20 cellular contexts compared by ENCODE assay signal in the genomic region with DNA sequence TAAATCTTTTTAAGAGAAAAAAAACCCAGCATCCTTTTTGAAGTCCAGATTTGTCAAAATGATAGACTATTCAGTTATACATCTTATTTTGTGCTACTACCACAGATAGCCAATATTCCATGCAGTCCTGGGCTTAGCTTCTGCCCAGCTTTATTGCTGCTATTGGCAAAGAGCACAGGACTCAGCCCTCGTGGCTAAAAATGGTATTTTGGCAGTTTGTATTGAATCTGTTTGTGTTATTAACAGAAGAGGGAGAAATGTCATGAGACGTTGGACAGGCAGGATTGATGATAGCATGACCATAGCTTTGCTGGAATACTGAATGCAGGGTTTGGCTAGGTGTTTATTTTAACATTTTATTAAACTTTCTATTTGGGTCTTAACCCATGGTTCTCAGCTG.
"Had no signal": no experiment of that assay in that cellular context is flagged by ENCODE, and none has a peak within 500 bp of the region (broad histone marks: within the 10 kb centered on the region; RNA-seq: fewer than 3 reads in every experiment).

No MANE protein-coding gene starts in this region.

- H3K9me3 Mint-ChIP-seq: activated CD4-positive, alpha-beta memory T cell treated with anti-CD3 and anti-CD28 coated beads for 36 hours; activated naive CD4-positive, alpha-beta T cell treated with anti-CD3 and anti-CD28 coated beads for 36 hours; activated naive CD8-positive, alpha-beta T cell treated with anti-CD3 and anti-CD28 coated beads, Interleukin-2, amount 50 U/mL, for 24 hours; activated T-helper 2 cell treated with anti-CD3 and anti-CD28 coated beads, Interferon-gamma antibody, Interleukin-2, Interleukin-4, amounts not matched to agents 10 μg/mL and 5 μg/mL and 100 μg/mL, durations not matched to agents 14 hours and 24 hours and 36 hours; mesothelial cell of epicardium; stimulated activated naive B cell treated with anti-CD40 and anti-IgM and Interleukin-4, amounts not matched to agents 10 μg/mL and 1 μg/mL and 100 μg/mL, for 72 hours had no signal

- DNase-seq: activated CD4-positive, alpha-beta memory T cell treated with anti-CD3 and anti-CD28 coated beads for 36 hours; activated CD4-positive, alpha-beta T cell treated with anti-CD3 and anti-CD28 coated beads for 36 hours; activated CD8-positive, alpha-beta memory T cell treated with anti-CD3 and anti-CD28 coated beads, Interleukin-2, amount 10 ng/mL, durations not matched to agents 7 days and 5 days; activated naive CD4-positive, alpha-beta T cell treated with anti-CD3 and anti-CD28 coated beads for 36 hours; activated naive CD8-positive, alpha-beta T cell treated with anti-CD3 and anti-CD28 coated beads, Interleukin-2, amount 50 U/mL, for 24 hours; activated T-cell treated with anti-CD3 and anti-CD28 coated beads, Interleukin-2, amount 50 U/mL, for 1 hour; colonic mucosa; effector CD4-positive, alpha-beta T cell; foreskin melanocyte; heart left ventricle; left cardiac atrium; lower lobe of right lung; pancreas; sigmoid colon; stimulated activated naive B cell treated with anti-CD40 and anti-IgM and Interleukin-4, amounts not matched to agents 10 μg/mL and 1 μg/mL and 100 μg/mL, for 72 hours; T-helper 17 cell had no signal

- H3K4me1 Mint-ChIP-seq: activated CD4-positive, alpha-beta T cell treated with anti-CD3 and anti-CD28 coated beads for 36 hours; activated CD8-positive, alpha-beta memory T cell treated with anti-CD3 and anti-CD28 coated beads, Interleukin-2, amount 10 ng/mL, durations not matched to agents 7 days and 5 days; activated naive CD8-positive, alpha-beta T cell treated with anti-CD3 and anti-CD28 coated beads, Interleukin-2, amount 50 U/mL, for 24 hours had no signal

- H3K27ac Mint-ChIP-seq: activated CD4-positive, alpha-beta memory T cell treated with anti-CD3 and anti-CD28 coated beads for 36 hours; activated CD4-positive, alpha-beta T cell treated with anti-CD3 and anti-CD28 coated beads for 36 hours; activated CD8-positive, alpha-beta memory T cell treated with anti-CD3 and anti-CD28 coated beads, Interleukin-2, amount 10 ng/mL, durations not matched to agents 7 days and 5 days; activated naive CD4-positive, alpha-beta T cell treated with anti-CD3 and anti-CD28 coated beads for 36 hours; activated naive CD8-positive, alpha-beta T cell treated with anti-CD3 and anti-CD28 coated beads, Interleukin-2, amount 50 U/mL, for 24 hours; activated T-helper 2 cell treated with anti-CD3 and anti-CD28 coated beads, Interferon-gamma antibody, Interleukin-2, Interleukin-4, amounts not matched to agents 10 μg/mL and 5 μg/mL and 100 μg/mL, durations not matched to agents 14 hours and 24 hours and 36 hours; stimulated activated naive B cell treated with anti-CD40 and anti-IgM and Interleukin-4, amounts not matched to agents 10 μg/mL and 1 μg/mL and 100 μg/mL, for 72 hours; T-helper 17 cell had no signal

- H3K27ac ChIP-seq: cardiac muscle cell, colonic mucosa, heart left ventricle, lower lobe of right lung, pancreas, sigmoid colon had no signal

- H3K4me3 ChIP-seq: cardiac muscle cell, colonic mucosa, esophagus muscularis mucosa, heart left ventricle, lower lobe of right lung, pancreas, sigmoid colon had no signal

- ATAC-seq: activated CD4-positive, alpha-beta T cell treated with anti-CD3 and anti-CD28 coated beads for 36 hours; activated CD8-positive, alpha-beta memory T cell treated with anti-CD3 and anti-CD28 coated beads, Interleukin-2, amount 10 ng/mL, durations not matched to agents 7 days and 5 days; activated naive CD8-positive, alpha-beta T cell treated with anti-CD3 and anti-CD28 coated beads, Interleukin-2, amount 50 U/mL, for 24 hours; heart left ventricle; left cardiac atrium; lower lobe of right lung; pancreas; stimulated activated naive B cell treated with anti-CD40 and anti-IgM and Interleukin-4, amounts not matched to agents 10 μg/mL and 1 μg/mL and 100 μg/mL, for 72 hours; T-helper 17 cell had no signal

- H3K27me3 ChIP-seq: cardiac muscle cell, colonic mucosa, esophagus muscularis mucosa, heart left ventricle, pancreas, sigmoid colon had no signal

- H3K4me3 Mint-ChIP-seq: activated CD4-positive, alpha-beta memory T cell treated with anti-CD3 and anti-CD28 coated beads for 36 hours; activated CD4-positive, alpha-beta T cell treated with anti-CD3 and anti-CD28 coated beads for 36 hours; activated CD8-positive, alpha-beta memory T cell treated with anti-CD3 and anti-CD28 coated beads, Interleukin-2, amount 10 ng/mL, durations not matched to agents 7 days and 5 days; activated naive CD4-positive, alpha-beta T cell treated with anti-CD3 and anti-CD28 coated beads for 36 hours; activated naive CD8-positive, alpha-beta T cell treated with anti-CD3 and anti-CD28 coated beads, Interleukin-2, amount 50 U/mL, for 24 hours; mesothelial cell of epicardium; stimulated activated naive B cell treated with anti-CD40 and anti-IgM and Interleukin-4, amounts not matched to agents 10 μg/mL and 1 μg/mL and 100 μg/mL, for 72 hours; T-helper 17 cell had no signal

- FAIRE-seq: pancreas had no signal

- H3K4me1 ChIP-seq: colonic mucosa, lower lobe of right lung had no signal

- H3K9me3 ChIP-seq: colonic mucosa, esophagus muscularis mucosa, heart left ventricle, lower lobe of right lung, pancreas, sigmoid colon had no signal

- H3K36me3 ChIP-seq: cardiac muscle cell, colonic mucosa, pancreas had no signal

- H3K27me3 Mint-ChIP-seq: activated CD4-positive, alpha-beta memory T cell treated with anti-CD3 and anti-CD28 coated beads for 36 hours; activated CD4-positive, alpha-beta T cell treated with anti-CD3 and anti-CD28 coated beads for 36 hours; activated CD8-positive, alpha-beta memory T cell treated with anti-CD3 and anti-CD28 coated beads, Interleukin-2, amount 10 ng/mL, durations not matched to agents 7 days and 5 days; activated naive CD8-positive, alpha-beta T cell treated with anti-CD3 and anti-CD28 coated beads, Interleukin-2, amount 50 U/mL, for 24 hours; stimulated activated naive B cell treated with anti-CD40 and anti-IgM and Interleukin-4, amounts not matched to agents 10 μg/mL and 1 μg/mL and 100 μg/mL, for 72 hours; T-helper 17 cell had no signal
